In genomic region chr2:25257931-25258771, GRCh38 we compare ENCODE assay signal across 12 cellular contexts.
A peak's percentile ranks its signal among the peaks of the same experiment; 100 is the strongest.
DNase-seq lines count a peak whose midpoint lies in the region; TF ChIP-seq lines count a peak whose summit lies in the region.
"Had no signal": no experiment of that assay in that cellular context is flagged by ENCODE, and none has a peak within 500 bp of the region (broad histone marks: within the 10 kb centered on the region; RNA-seq: fewer than 3 reads in every experiment).

No MANE protein-coding gene starts in this region.

- intact Hi-C loops in dorsolateral prefrontal cortex (cut with DNase I) = no loop called here

- DNase-seq in DMS153 treated with DMSO at 0.1 percent for 48 hours (lab: John Stamatoyannopoulos, UW; ENCODE audit: unreplicated experiment) (peak; percentile 1), DMS153 (lab: John Stamatoyannopoulos, UW) (no peak), NCI-H2227 (lab: John Stamatoyannopoulos, UW; ENCODE audit: unreplicated experiment) (peak; percentile 49), dorsolateral prefrontal cortex (peak in 1 of 10 donors; percentile 47), retinal pigment epithelial cell (ENCODE audit: low read depth) (no peak), KBM-7 (no peak), EL (no peak), D341Med (ENCODE audit: low spot score) (no peak)
- DNase-seq: activated CD4-positive, alpha-beta T cell treated with anti-CD3 and anti-CD28 coated beads, Interleukin-2, amount 50 U/mL, for 4 hours; effector CD8-positive, alpha-beta T cell; NCI-H1048 had no signal

- TF ChIP-seq CTCF in dorsolateral prefrontal cortex (IDR thresholded peaks at IDR 0.05 in 54 of 56, conservative IDR thresholded peaks at IDR 0.05 in 2 of 56; ENCODE audit: low read depth in 1 of 56, partially characterized antibody in 56 of 56) = peak in 2 of 56 donors; percentile 19 to 20
- peak; percentile 8 for TF ChIP-seq CTCF in retinal pigment epithelial cell (conservative IDR thresholded peaks at IDR 0.05; ENCODE audit: low read depth, low read length)

- peak overlapping the region in 58 of 59 donors; percentile 33 to 94 (median 83) for H3K27ac ChIP-seq in dorsolateral prefrontal cortex
- H3K27ac ChIP-seq: suprapubic skin had no signal

- no peaks in the 10 kb centered on the region for H3K27me3 ChIP-seq in dorsolateral prefrontal cortex
- H3K27me3 ChIP-seq: suprapubic skin had no signal

- no peak overlapping the region for H3K4me3 ChIP-seq in dorsolateral prefrontal cortex
- H3K4me3 ChIP-seq in retinal pigment epithelial cell (ENCODE audit: low read length) = no peak overlapping the region
- H3K4me3 ChIP-seq: suprapubic skin had no signal

- in situ Hi-C loops in KBM-7 (cut with MboI; ENCODE audit: low pct_unique_long_range_greater_than_20kb, low sequenced_read_pairs) = no loop called here

Comparison
In these comparisons a context has a peak if more than half of its experiments do, and no peak if none do; other contexts are left out.
1. DNase-seq: peak in DMS153 treated with DMSO at 0.1 percent for 48 hours (single experiment) and NCI-H2227 (single experiment); none in DMS153 (single experiment), retinal pigment epithelial cell (single experiment), KBM-7 (single experiment), EL (single experiment) and D341Med (single experiment).